13 cellular contexts compared by ENCODE assay signal in genomic region chr3:144590854-144591253, GRCh38.
DNase-seq lines count a peak whose midpoint lies in the region; ATAC-seq, FAIRE-seq and TF ChIP-seq lines count a peak whose summit lies in the region.
"Had no signal": no experiment of that assay in that cellular context is flagged by ENCODE, and none has a peak within 500 bp of the region (broad histone marks: within the 10 kb centered on the region; RNA-seq: fewer than 3 reads in every experiment).

No MANE protein-coding gene starts in this region.

- TF ChIP-seq CTCF in AG04449 (IDR thresholded peaks at IDR 0.05; ENCODE audit: insufficient read depth, low read length, missing control alignments) = no peak
- no peak for TF ChIP-seq CTCF in astrocyte of the spinal cord (IDR thresholded peaks at IDR 0.05; ENCODE audit: low read depth, low read length)

- POLR2A ChIA-PET in AG04449 (lab: Yijun Ruan, JAX) = no interaction called here

- no peak for ATAC-seq in GM18502 (IDR thresholded peaks at IDR 0.05; ENCODE audit: poor library complexity, unreplicated experiment)
- no peak for ATAC-seq in HG03135 (IDR thresholded peaks at IDR 0.05; ENCODE audit: unreplicated experiment)
- no peak for ATAC-seq in HG03521 (IDR thresholded peaks at IDR 0.05; ENCODE audit: unreplicated experiment)

- peak; percentile 58 for DNase-seq in AG04449 (ENCODE audit: low read depth, low spot score)
- DNase-seq in HTR-8/SVneo (ENCODE audit: insufficient read length, low spot score) = peak; percentile 20
- DNase-seq in astrocyte of the spinal cord (ENCODE audit: low read depth, low spot score) = peak; percentile 89
- DNase-seq in inferior parietal cortex (ENCODE audit: extremely low spot score) = peak; percentile 51
- DNase-seq in Ammon's horn (ENCODE audit: low spot score) = no peak
- DNase-seq: activated T-cell treated with anti-CD3 and anti-CD28 coated beads, Interleukin-2, amount 50 U/mL, for 24 hours; CD4-positive, alpha-beta T cell; NCI-H510A; stimulated activated CD4-positive, alpha-beta T cell treated with anti-CD3 and anti-CD28 coated beads, Interleukin-15, amount 100 ng/mL, for 24 hours had no signal

- in situ Hi-C loops in astrocyte of the spinal cord (cut with HindIII; ENCODE audit: low sequenced_read_pairs) = no loop called here

- H3K4me3 ChIP-seq in AG04449 (ENCODE audit: low read depth, low read length) = no peak overlapping the region
- H3K4me3 ChIP-seq in astrocyte of the spinal cord (ENCODE audit: low read depth, low read length) = no peak overlapping the region

- no peak for FAIRE-seq in HTR-8/SVneo (lab: Jason Lieb, UNC)
- FAIRE-seq: GM18507 had no signal

- CTCF ChIA-PET in AG04449 (lab: Yijun Ruan, JAX) = no interaction called here
